18 cellular contexts compared by ENCODE assay signal in genomic region chr1:8222789-8223188, GRCh38.
DNase-seq lines count a peak whose midpoint lies in the region; ATAC-seq and TF ChIP-seq lines count a peak whose summit lies in the region.
"Had no signal": no experiment of that assay in that cellular context is flagged by ENCODE, and none has a peak within 500 bp of the region (broad histone marks: within the 10 kb centered on the region; RNA-seq: fewer than 3 reads in every experiment).

No MANE protein-coding gene starts in this region.

- peak; percentile 24 for DNase-seq in NCI-H345 (lab: John Stamatoyannopoulos, UW)
- no peak for DNase-seq in NCI-H345 treated with DMSO at 0.1 percent for 48 hours (lab: John Stamatoyannopoulos, UW; ENCODE audit: unreplicated experiment)
- DNase-seq in NCI-H82 treated with DMSO at 0.1 percent for 48 hours (lab: John Stamatoyannopoulos, UW; ENCODE audit: unreplicated experiment): peak; percentile 8
- DNase-seq in WERI-Rb-1: peak; percentile 78
- DNase-seq in CD8-positive, alpha-beta memory T cell: no peak
- no peak for DNase-seq in NCI-H1092 (lab: John Stamatoyannopoulos, UW)
- DNase-seq in HK-2 (ENCODE audit: unreplicated experiment): no peak
- DNase-seq: DND-41, GF-D8, H7, Kasumi-1, NCI-H1436 treated with DMSO at 0.1 percent for 48 hours, NCI-H2107, NCI-H526 treated with DMSO at 0.1 percent for 48 hours, SW 1271 had no signal

- peaks cover 14% of the 10 kb centered on the region for H3K9me3 ChIP-seq in WERI-Rb-1 (ENCODE audit: severe bottlenecking)
- H3K9me3 ChIP-seq in CD8-positive, alpha-beta memory T cell (ENCODE audit: low read length): no peaks in the 10 kb centered on the region

- POLR2A ChIA-PET in CD8-positive, alpha-beta memory T cell (lab: Charles Lee): no interaction called here

- peaks cover 29 to 59% of the 10 kb centered on the region in 2 donors for H3K27me3 Mint-ChIP-seq in CD8-positive, alpha-beta memory T cell

- H3K9me3 Mint-ChIP-seq in CD8-positive, alpha-beta memory T cell: peaks cover 2 to 10% (median 8%) of the 10 kb centered on the region in 5 donors

- H3K4me3 ChIP-seq in WERI-Rb-1 (ENCODE audit: low read depth, low read length): no peak overlapping the region
- H3K4me3 ChIP-seq in CD8-positive, alpha-beta memory T cell (ENCODE audit: low read length): no peak overlapping the region

- peak overlapping the region; percentile 47 for H3K27ac ChIP-seq in WERI-Rb-1
- no peak overlapping the region for H3K27ac ChIP-seq in CD8-positive, alpha-beta memory T cell (ENCODE audit: low read depth, low read length)

- H3K36me3 ChIP-seq in WERI-Rb-1: no peaks in the 10 kb centered on the region
- no peaks in the 10 kb centered on the region for H3K36me3 ChIP-seq in CD8-positive, alpha-beta memory T cell (ENCODE audit: insufficient read depth, low read length)

- peaks cover 4 to 5% (median 5%) of the 10 kb centered on the region in 3 donors for H3K4me1 Mint-ChIP-seq in CD8-positive, alpha-beta memory T cell

- ATAC-seq in GM19328 (IDR thresholded peaks at IDR 0.05; ENCODE audit: unreplicated experiment): no peak

- H3K4me1 ChIP-seq in CD8-positive, alpha-beta memory T cell (ENCODE audit: insufficient read depth, low read length): peaks cover 3% of the 10 kb centered on the region

- no peaks in the 10 kb centered on the region for H3K27me3 ChIP-seq in WERI-Rb-1 (ENCODE audit: insufficient read depth, low read depth, severe bottlenecking)
- H3K27me3 ChIP-seq in CD8-positive, alpha-beta memory T cell (ENCODE audit: insufficient read depth, low read length, poor library complexity, severe bottlenecking): peaks cover 10% of the 10 kb centered on the region

- peaks cover 0 to 2% (median 0%) of the 10 kb centered on the region in 3 donors for H3K36me3 Mint-ChIP-seq in CD8-positive, alpha-beta memory T cell

- CTCF ChIA-PET in CD8-positive, alpha-beta memory T cell (lab: Charles Lee): no interaction called here

- H3K4me3 Mint-ChIP-seq in CD8-positive, alpha-beta memory T cell: no peak overlapping the region
- H3K4me3 Mint-ChIP-seq: CD14-positive monocyte; T-helper 2 cell treated with Interferon-gamma antibody and Interleukin-4, amounts not matched to agents 5 μg/mL and 100 μg/mL, for 36 hours had no signal

- no peak for TF ChIP-seq CTCF in WERI-Rb-1 (IDR thresholded peaks at IDR 0.05; ENCODE audit: low read depth, low read length)

- H3K27ac Mint-ChIP-seq in CD8-positive, alpha-beta memory T cell: no peak overlapping the region
- H3K27ac Mint-ChIP-seq: T-helper 2 cell treated with Interferon-gamma antibody and Interleukin-4, amounts not matched to agents 5 μg/mL and 100 μg/mL, for 36 hours had no signal

Comparison
In these comparisons a context has a peak if more than half of its experiments do, and no peak if none do; other contexts are left out.
1. DNase-seq: peak in NCI-H345 (single experiment), NCI-H82 treated with DMSO at 0.1 percent for 48 hours (single experiment) and WERI-Rb-1 (single experiment); none in NCI-H345 treated with DMSO at 0.1 percent for 48 hours (single experiment), CD8-positive, alpha-beta memory T cell (0 of 5), NCI-H1092 (single experiment) and HK-2 (single experiment).